Comparison of ENCODE assay signal across 8 cellular contexts in the genomic region with DNA sequence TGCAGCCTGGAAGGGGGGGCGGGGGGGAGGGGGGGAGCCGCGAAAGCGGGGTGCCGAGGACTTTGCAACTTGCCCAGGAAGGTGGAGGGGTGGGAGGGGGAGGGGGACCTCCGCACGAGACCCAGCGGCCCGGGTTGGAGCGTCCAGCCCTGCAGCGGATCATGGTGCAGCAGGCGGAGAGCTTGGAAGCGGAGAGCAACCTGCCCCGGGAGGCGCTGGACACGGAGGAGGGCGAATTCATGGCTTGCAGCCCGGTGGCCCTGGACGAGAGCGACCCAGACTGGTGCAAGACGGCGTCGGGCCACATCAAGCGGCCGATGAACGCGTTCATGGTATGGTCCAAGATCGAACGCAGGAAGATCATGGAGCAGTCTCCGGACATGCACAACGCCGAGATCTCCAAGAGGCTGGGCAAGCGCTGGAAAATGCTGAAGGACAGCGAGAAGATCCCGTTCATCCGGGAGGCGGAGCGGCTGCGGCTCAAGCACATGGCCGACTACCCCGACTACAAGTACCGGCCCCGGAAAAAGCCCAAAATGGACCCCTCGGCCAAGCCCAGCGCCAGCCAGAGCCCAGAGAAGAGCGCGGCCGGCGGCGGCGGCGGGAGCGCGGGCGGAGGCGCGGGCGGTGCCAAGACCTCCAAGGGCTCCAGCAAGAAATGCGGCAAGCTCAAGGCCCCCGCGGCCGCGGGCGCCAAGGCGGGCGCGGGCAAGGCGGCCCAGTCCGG. TPM values are rescaled to one million over a fixed set of nuclear protein-coding genes. Genes with fewer than 3 reads are reported as not detected.
DNase-seq lines count a peak whose midpoint lies in the region; ATAC-seq and TF ChIP-seq lines count a peak whose summit lies in the region.

No MANE protein-coding gene starts in this region.

- WGBS in gastroesophageal sphincter (ENCODE audit: low coverage in 1 of 2), 2 donors = 2% methylated on average over 10 of the region's 69 CpGs; no CpG with 5 or more reads in 1 of the 2 donors
- WGBS in sigmoid colon, 2 donors = 4 to 29% methylated on average over 69 of the region's 69 CpGs

- intact Hi-C loops in sigmoid colon (cut with DNase I) = loop anchor here (5.0 to 10.0 kb wide), 3 partner anchors 170 to 408 kb away; no protein-coding TSS in a partner anchor

- H3K27me3 ChIP-seq in gastroesophageal sphincter = peaks cover 86% of the 10 kb centered on the region
- peaks cover 28 to 89% (median 58%) of the 10 kb centered on the region in 3 donors for H3K27me3 ChIP-seq in sigmoid colon

- H3K4me3 ChIP-seq in gastroesophageal sphincter = peak overlapping the region in 1 of 2 donors; percentile 44
- peak overlapping the region; percentile 27 to 52 (median 48) for H3K4me3 ChIP-seq in sigmoid colon

- H3K36me3 ChIP-seq in gastroesophageal sphincter (no peaks in the 10 kb centered on the region), sigmoid colon (no peaks in the 10 kb centered on the region)

- TF ChIP-seq EP300 in gastroesophageal sphincter (IDR thresholded peaks at IDR 0.05) (no peak), sigmoid colon (IDR thresholded peaks at IDR 0.05) (no peak)

- no peaks in the 10 kb centered on the region for H3K9me3 ChIP-seq in gastroesophageal sphincter
- H3K9me3 ChIP-seq in sigmoid colon = no peaks in the 10 kb centered on the region

- TF ChIP-seq CTCF in gastroesophageal sphincter (IDR thresholded peaks at IDR 0.05) = no peak
- no peak for TF ChIP-seq CTCF in sigmoid colon (IDR thresholded peaks at IDR 0.05)

- H3K4me1 ChIP-seq in gastroesophageal sphincter (peaks cover 0 to 59% (median 29%) of the 10 kb centered on the region in 3 donors), sigmoid colon (peaks cover 0 to 57% (median 39%) of the 10 kb centered on the region in 4 donors)

- TF ChIP-seq POLR2A in gastroesophageal sphincter (IDR thresholded peaks at IDR 0.05) (no peak), sigmoid colon (IDR thresholded peaks at IDR 0.05) (no peak)

- DNase-seq in NCI-H187 (lab: John Stamatoyannopoulos, UW) (peak; percentile 72 to 86), NCI-H187 treated with DMSO at 0.1 percent for 48 hours (lab: John Stamatoyannopoulos, UW) (no peak), NCI-H510A (lab: John Stamatoyannopoulos, UW) (peak; percentile 31), sigmoid colon (no peak), germinal center (ENCODE audit: low spot score) (no peak), occipital lobe (lab: John Stamatoyannopoulos, UW) (no peak), kidney glomerular epithelial cell (lab: John Stamatoyannopoulos, UW) (no peak)

- H3K27ac ChIP-seq in gastroesophageal sphincter (peak overlapping the region in 3 of 4 donors; percentile 40 to 43 (median 43)), sigmoid colon (peak overlapping the region; percentile 20 to 84 (median 78))

- no peak for ATAC-seq in gastroesophageal sphincter

RNA-seq across cellular contexts. Expression of gene SOX11, which starts 0.5 kb away (rescaled TPM):
- total RNA-seq in gastroesophageal sphincter (under 1 TPM; 0.73 to 0.94 (median 0.82) TPM), sigmoid colon (1 to 10 TPM; 2.6 to 3.6 (median 2.9) TPM), occipital lobe (413 TPM)
- under 1 TPM in 2 of 3 donors, not detected in 1; under 0.01 to 0.12 TPM for polyA plus RNA-seq in sigmoid colon

Comparison
In these comparisons a context has a peak if more than half of its experiments do, and no peak if none do; other contexts are left out.
1. DNase-seq: peak in NCI-H187 (2 of 2) and NCI-H510A (single experiment); none in NCI-H187 treated with DMSO at 0.1 percent for 48 hours (single experiment), sigmoid colon (single experiment), germinal center (single experiment), occipital lobe (single experiment) and kidney glomerular epithelial cell (single experiment).
2. RNA of gene SOX11, which starts 0.5 kb away (total RNA-seq): 413 TPM in occipital lobe (single experiment); 2.6 to 3.6 TPM in sigmoid colon and 0.73 to 0.94 TPM in gastroesophageal sphincter; every median in the first group is over 10 times any median in the second.